In the genomic region with DNA sequence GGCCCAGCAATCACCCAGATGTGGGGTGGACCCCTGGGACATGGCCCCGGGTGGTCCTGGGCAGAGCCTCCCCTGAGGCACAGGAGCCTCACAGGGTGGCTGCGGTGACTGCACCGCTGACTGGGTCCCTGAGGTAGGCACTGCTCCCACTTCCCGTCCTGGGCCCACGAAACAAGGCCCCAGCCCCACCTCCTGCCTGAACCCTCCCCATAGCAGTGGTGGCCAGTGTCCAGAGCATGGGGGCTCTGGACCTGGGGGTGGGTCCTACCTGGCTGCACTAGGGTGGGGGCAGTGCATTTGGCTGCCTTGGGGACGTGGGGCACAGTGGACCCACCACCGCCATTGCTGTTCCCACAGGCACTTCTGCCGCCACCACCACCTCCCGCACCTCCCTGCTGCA, we compare ENCODE assay signal across 26 cellular contexts. TPM values are rescaled to one million over a fixed set of nuclear protein-coding genes. Genes with fewer than 3 reads are reported as not detected.
DNase-seq lines count a peak whose midpoint lies in the region; ATAC-seq, FAIRE-seq and TF ChIP-seq lines count a peak whose summit lies in the region.
"Had no signal": no experiment of that assay in that cellular context is flagged by ENCODE, and none has a peak within 500 bp of the region (broad histone marks: within the 10 kb centered on the region; RNA-seq: fewer than 3 reads in every experiment).

No MANE protein-coding gene starts in this region.

- H3K36me3 Mint-ChIP-seq in natural killer cell treated with Interleukin-12 subunit alpha and Interleukin-12 subunit beta and Interleukin-15 and Interleukin-18, amount 100 ng/mL, for 72 hours, result no peaks in the 10 kb centered on the region
- no peaks in the 10 kb centered on the region for H3K36me3 Mint-ChIP-seq in natural killer cell
- H3K36me3 Mint-ChIP-seq in stimulated activated memory B cell treated with anti-CD40 and anti-IgM and Interleukin-4, amounts not matched to agents 10 μg/mL and 1 μg/mL and 100 μg/mL, for 72 hours, result no peaks in the 10 kb centered on the region
- H3K36me3 Mint-ChIP-seq: CD14-positive monocyte; CD4-positive, alpha-beta memory T cell had no signal

- no peaks in the 10 kb centered on the region for H3K9me3 Mint-ChIP-seq in natural killer cell treated with Interleukin-12 subunit alpha and Interleukin-12 subunit beta and Interleukin-15 and Interleukin-18, amount 100 ng/mL, for 72 hours
- no peaks in the 10 kb centered on the region for H3K9me3 Mint-ChIP-seq in natural killer cell
- H3K9me3 Mint-ChIP-seq in stimulated activated memory B cell treated with anti-CD40 and anti-IgM and Interleukin-4, amounts not matched to agents 10 μg/mL and 1 μg/mL and 100 μg/mL, for 72 hours, result peaks cover 2% of the 10 kb centered on the region
- H3K9me3 Mint-ChIP-seq: H9 had no signal

- peaks cover 0 to 5% of the 10 kb centered on the region in 2 donors for H3K27me3 Mint-ChIP-seq in natural killer cell treated with Interleukin-12 subunit alpha and Interleukin-12 subunit beta and Interleukin-15 and Interleukin-18, amount 100 ng/mL, for 72 hours
- no peaks in the 10 kb centered on the region for H3K27me3 Mint-ChIP-seq in natural killer cell (ENCODE audit: low read depth in 2 of 2)
- H3K27me3 Mint-ChIP-seq in stimulated activated memory B cell treated with anti-CD40 and anti-IgM and Interleukin-4, amounts not matched to agents 10 μg/mL and 1 μg/mL and 100 μg/mL, for 72 hours, result no peaks in the 10 kb centered on the region
- H3K27me3 Mint-ChIP-seq: CD4-positive, alpha-beta memory T cell had no signal

- no peak overlapping the region for H3K27ac ChIP-seq in kidney (ENCODE audit: low read depth in 2 of 2, low read length in 2 of 2)
- no peak overlapping the region for H3K27ac ChIP-seq in uterus
- H3K27ac ChIP-seq: A549; BLaER1 treated with 17β-estradiol and CSF1 and Interleukin-3, amounts not matched to agents 10 nM and 100 nM had no signal

- H3K36me3 ChIP-seq in kidney (ENCODE audit: control insufficient read depth in 1 of 2, insufficient read depth in 2 of 2, low read length in 2 of 2) (no peaks in the 10 kb centered on the region), uterus (no peaks in the 10 kb centered on the region)
- H3K36me3 ChIP-seq: BE2C; BLaER1 treated with 17β-estradiol and CSF1 and Interleukin-3, amounts not matched to agents 10 nM and 100 nM had no signal

- H3K9me3 ChIP-seq in kidney (ENCODE audit: control insufficient read depth in 1 of 2, low read length in 2 of 2), result no peaks in the 10 kb centered on the region
- H3K9me3 ChIP-seq in uterus, result no peaks in the 10 kb centered on the region
- H3K9me3 ChIP-seq: A549, BE2C had no signal

- TF ChIP-seq POLR2A in uterus (IDR thresholded peaks at IDR 0.05), result no peak

- no peak overlapping the region for H3K9ac ChIP-seq in kidney (ENCODE audit: low read length in 2 of 2)
- H3K9ac ChIP-seq: BLaER1 treated with 17β-estradiol and CSF1 and Interleukin-3, amounts not matched to agents 10 nM and 100 nM had no signal

- H3K27me3 ChIP-seq in uterus, result no peaks in the 10 kb centered on the region
- H3K27me3 ChIP-seq: BE2C; BLaER1 treated with 17β-estradiol and CSF1 and Interleukin-3, amounts not matched to agents 10 nM and 100 nM had no signal

- no peak overlapping the region for H3K4me3 ChIP-seq in kidney (ENCODE audit: low read length in 2 of 2)
- no peak overlapping the region for H3K4me3 ChIP-seq in uterus
- H3K4me3 ChIP-seq: A549; BLaER1 treated with 17β-estradiol and CSF1 and Interleukin-3, amounts not matched to agents 10 nM and 100 nM; GM23338 had no signal

- ATAC-seq in natural killer cell treated with Interleukin-12 subunit alpha and Interleukin-12 subunit beta and Interleukin-15 and Interleukin-18, amount 100 ng/mL, for 72 hours, result peak; percentile 6 to 53
- no peak for ATAC-seq in natural killer cell
- peak; percentile 60 for ATAC-seq in stimulated activated memory B cell treated with anti-CD40 and anti-IgM and Interleukin-4, amounts not matched to agents 10 μg/mL and 1 μg/mL and 100 μg/mL, for 72 hours
- ATAC-seq: A549, GM23338, HCT116 had no signal

- no peak for TF ChIP-seq CTCF in natural killer cell (IDR thresholded peaks at IDR 0.05)
- TF ChIP-seq CTCF in kidney (IDR thresholded peaks at IDR 0.05; ENCODE audit: borderline replicate concordance, extremely low read depth, insufficient read depth), result no peak
- TF ChIP-seq CTCF in uterus (IDR thresholded peaks at IDR 0.05), result no peak

- no peak for FAIRE-seq in kidney (lab: Jason Lieb, UNC)
- FAIRE-seq: A549, GM12891, GM18507 had no signal

- no peak for DNase-seq in natural killer cell treated with Interleukin-12 subunit alpha and Interleukin-12 subunit beta and Interleukin-15 and Interleukin-18, amount 100 ng/mL, for 72 hours (ENCODE audit: low spot score)
- DNase-seq in natural killer cell (no peak), kidney (peak; percentile 55), uterus (no peak), CD1c-positive myeloid dendritic cell (ENCODE audit: extremely low spot score) (no peak)
- no peak for DNase-seq in activated CD8-positive, alpha-beta memory T cell treated with anti-CD3 and anti-CD28 coated beads for 24 hours
- DNase-seq: 8988T; ACHN; AML-193; BE2C; Calu3; CD4-positive, alpha-beta memory T cell; COR-L47; DMS53; DMS79 treated with DMSO at 0.1 percent for 48 hours; GF-D8; H9 had no signal

- intact Hi-C loops in natural killer cell (cut with micrococcal nuclease), result loop anchor here (10.0 kb wide), 1 partner anchor 118 kb away; the partner anchor contains the start of gene APOB
- intact Hi-C loops in kidney (cut with DNase I), result no loop called here
- intact Hi-C loops in uterus (cut with DNase I; ENCODE audit: low total_unique reads), result no loop called here

- H3K27ac Mint-ChIP-seq in natural killer cell treated with Interleukin-12 subunit alpha and Interleukin-12 subunit beta and Interleukin-15 and Interleukin-18, amount 100 ng/mL, for 72 hours, result no peak overlapping the region
- H3K27ac Mint-ChIP-seq in natural killer cell, result no peak overlapping the region
- H3K27ac Mint-ChIP-seq in stimulated activated memory B cell treated with anti-CD40 and anti-IgM and Interleukin-4, amounts not matched to agents 10 μg/mL and 1 μg/mL and 100 μg/mL, for 72 hours, result no peak overlapping the region
- H3K27ac Mint-ChIP-seq: CD4-positive, alpha-beta memory T cell; GM23338 had no signal

- H3K4me1 Mint-ChIP-seq in natural killer cell treated with Interleukin-12 subunit alpha and Interleukin-12 subunit beta and Interleukin-15 and Interleukin-18, amount 100 ng/mL, for 72 hours (ENCODE audit: low read depth in 2 of 2), result no peaks in the 10 kb centered on the region
- no peaks in the 10 kb centered on the region for H3K4me1 Mint-ChIP-seq in natural killer cell
- H3K4me1 Mint-ChIP-seq in stimulated activated memory B cell treated with anti-CD40 and anti-IgM and Interleukin-4, amounts not matched to agents 10 μg/mL and 1 μg/mL and 100 μg/mL, for 72 hours, result no peaks in the 10 kb centered on the region
- H3K4me1 Mint-ChIP-seq: CD14-positive monocyte; CD4-positive, alpha-beta memory T cell; GM23338; H9 had no signal

- no peak overlapping the region for H3K4me3 Mint-ChIP-seq in natural killer cell treated with Interleukin-12 subunit alpha and Interleukin-12 subunit beta and Interleukin-15 and Interleukin-18, amount 100 ng/mL, for 72 hours
- H3K4me3 Mint-ChIP-seq in natural killer cell, result no peak overlapping the region
- H3K4me3 Mint-ChIP-seq in stimulated activated memory B cell treated with anti-CD40 and anti-IgM and Interleukin-4, amounts not matched to agents 10 μg/mL and 1 μg/mL and 100 μg/mL, for 72 hours, result no peak overlapping the region
- H3K4me3 Mint-ChIP-seq: CD14-positive monocyte; CD4-positive, alpha-beta memory T cell; GM23338; H9 had no signal

- no peaks in the 10 kb centered on the region for H3K4me1 ChIP-seq in kidney (ENCODE audit: control insufficient read depth in 1 of 2, insufficient read depth in 1 of 2, low read depth in 1 of 2, low read length in 2 of 2)
- H3K4me1 ChIP-seq in uterus, result no peaks in the 10 kb centered on the region
- H3K4me1 ChIP-seq: A549; BE2C; BLaER1 treated with 17β-estradiol and CSF1 and Interleukin-3, amounts not matched to agents 10 nM and 100 nM had no signal

RNA-seq across cellular contexts. Expression of gene TDRD15, which starts 39.4 kb away (rescaled TPM):
- under 1 TPM; 0.07 to 0.14 TPM for total RNA-seq in natural killer cell treated with Interleukin-12 subunit alpha and Interleukin-12 subunit beta and Interleukin-15 and Interleukin-18, amount 100 ng/mL, for 72 hours
- total RNA-seq in natural killer cell, result under 1 TPM; 0.21 to 0.33 (median 0.27) TPM
- 0.06 TPM for total RNA-seq in kidney
- not detected for polyA plus RNA-seq in kidney (ENCODE audit: insufficient read depth, low read depth, low replicate concordance)
- under 1 TPM in 2 of 4 donors, not detected in 2; under 0.01 to 0.28 TPM for total RNA-seq in uterus
- total RNA-seq: Calu3, G401, H9 had no signal
- polyA plus RNA-seq: A549, CD14-positive monocyte, GM23338 had no signal

Comparison
In these comparisons a context has a peak if more than half of its experiments do, and no peak if none do; other contexts are left out.
1. ATAC-seq: peak in natural killer cell treated with Interleukin-12 subunit alpha and Interleukin-12 subunit beta and Interleukin-15 and Interleukin-18, amount 100 ng/mL, for 72 hours (2 of 2) and stimulated activated memory B cell treated with anti-CD40 and anti-IgM and Interleukin-4, amounts not matched to agents 10 μg/mL and 1 μg/mL and 100 μg/mL, for 72 hours (single experiment); none in natural killer cell (0 of 3).